In genomic region chr14:21039585-21040369, GRCh38 we compare ENCODE assay signal across 1 cellular context.
TF ChIP-seq lines count a peak whose summit lies in the region.

No MANE protein-coding gene starts in this region.

TF ChIP-seq in HepG2, 621 proteins besides CTCF, POLR2A, EP300 and RAD21 (continued from another document and continues in another):
- TF ChIP-seq ZBTB40 (IDR thresholded peaks at IDR 0.05): no peak
- TF ChIP-seq ZBTB40 (CRISPR knock-in tag; IDR thresholded peaks at IDR 0.05): no peak
- TF ChIP-seq EED (CRISPR knock-in tag; IDR thresholded peaks at IDR 0.05): no peak
- TF ChIP-seq ZFP41 (CRISPR knock-in tag; IDR thresholded peaks at IDR 0.05; ENCODE audit: borderline replicate concordance): no peak
- no peak for TF ChIP-seq ZSCAN20 (CRISPR knock-in tag; IDR thresholded peaks at IDR 0.05; ENCODE audit: borderline replicate concordance)
- peak; percentile 87; the same call in 1 of the 2 replicates for TF ChIP-seq ZNF740 (CRISPR knock-in tag; IDR thresholded peaks at IDR 0.05)
- TF ChIP-seq PPARG (CRISPR knock-in tag; conservative IDR thresholded peaks at IDR 0.05): peak; percentile 45; the same call in 1 of the 2 replicates
- TF ChIP-seq ZBTB26 (CRISPR knock-in tag; IDR thresholded peaks at IDR 0.05; ENCODE audit: borderline replicate concordance): peak; percentile 34; the same call in 1 of the 2 replicates
- TF ChIP-seq HNF4A (CRISPR knock-in tag; IDR thresholded peaks at IDR 0.05): peak; percentile 5; the same call in 1 of the 2 replicates
- TF ChIP-seq CBX5 (CRISPR knock-in tag; IDR thresholded peaks at IDR 0.05; ENCODE audit: borderline replicate concordance): no peak; the same call in 1 of the 2 replicates
- no peak for TF ChIP-seq CEBPZ (IDR thresholded peaks at IDR 0.05; ENCODE audit: low read length)
- no peak for TF ChIP-seq ELF1 (CRISPR knock-in tag; IDR thresholded peaks at IDR 0.05)
- 0 out of 2 replicates have a peak, but pooled peaks have one; percentile 6 for TF ChIP-seq ZNF543 (CRISPR knock-in tag; IDR thresholded peaks at IDR 0.05)
- TF ChIP-seq PRDM15 (CRISPR knock-in tag; IDR thresholded peaks at IDR 0.05): no peak
- no peak for TF ChIP-seq LBX2 (CRISPR knock-in tag; IDR thresholded peaks at IDR 0.05; ENCODE audit: borderline replicate concordance)
- TF ChIP-seq REST (IDR thresholded peaks at IDR 0.05; ENCODE audit: borderline replicate concordance in 1 of 2, low read depth in 1 of 2, low read length in 2 of 2): no peak
- TF ChIP-seq DRAP1 (CRISPR knock-in tag; IDR thresholded peaks at IDR 0.05): 0 out of 2 replicates have a peak, but pooled peaks have one; percentile 8
- TF ChIP-seq PAX8 (CRISPR knock-in tag; IDR thresholded peaks at IDR 0.05; ENCODE audit: borderline replicate concordance): no peak
- TF ChIP-seq HOXA7 (CRISPR knock-in tag; IDR thresholded peaks at IDR 0.05): no peak
- no peak for TF ChIP-seq TRIM22 (IDR thresholded peaks at IDR 0.05)
